Comparison of ENCODE assay signal across 7 cellular contexts in the genomic region with DNA sequence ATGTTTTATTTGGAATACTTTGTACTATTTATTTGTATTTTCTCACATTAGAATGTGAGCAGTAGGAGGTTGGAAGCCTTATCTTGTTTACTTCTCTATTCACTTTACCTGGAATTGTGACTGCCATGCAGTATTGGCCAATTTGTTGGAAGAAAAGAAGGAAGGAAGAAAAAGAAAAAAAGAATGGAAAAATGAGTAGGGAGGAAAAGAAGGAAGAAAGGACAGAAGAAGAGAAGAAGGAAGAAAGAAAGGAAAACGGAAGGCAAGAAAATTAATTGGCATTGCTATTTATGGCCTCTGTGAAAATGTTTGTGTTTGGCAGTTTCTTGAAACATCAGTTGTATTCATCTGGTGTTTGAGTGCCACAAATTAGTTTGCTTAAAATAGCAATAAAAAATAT.
"Had no signal": no experiment of that assay in that cellular context is flagged by ENCODE, and none has a peak within 500 bp of the region (broad histone marks: within the 10 kb centered on the region; RNA-seq: fewer than 3 reads in every experiment).

No MANE protein-coding gene starts in this region.

- H2AFZ ChIP-seq: GM23338 had no signal

- H3K4me2 ChIP-seq: GM23338 had no signal

- ATAC-seq: GM23338, HepG2 had no signal

- H3K27ac ChIP-seq: HL-60 had no signal

- DNase-seq: H9, HCEC 1CT, HFFc6, KBM-7 had no signal

- H3K4me3 ChIP-seq: GM23338 had no signal
